In genomic region chr14:100900837-100901390, GRCh38 we compare ENCODE assay signal across 8 cellular contexts. TPM values are rescaled to one million over a fixed set of nuclear protein-coding genes. Genes with fewer than 3 reads are reported as not detected.
DNase-seq lines count a peak whose midpoint lies in the region; ATAC-seq, FAIRE-seq and TF ChIP-seq lines count a peak whose summit lies in the region.

No MANE protein-coding gene starts in this region.

- POLR2A ChIA-PET in H1 (lab: Charles Lee; ENCODE audit: partially characterized antibody), result no interaction called here

- H4K20me1 ChIP-seq in H1 (replicated peaks in 1 of 2; ENCODE audit: control insufficient read depth in 1 of 2, insufficient read depth in 2 of 2, low read length in 2 of 2) (no peaks in the 10 kb centered on the region), osteoblast (ENCODE audit: insufficient read depth, low read length) (peaks cover 4% of the 10 kb centered on the region)

- H2BK120ac ChIP-seq in H1 (replicated peaks; ENCODE audit: low read depth, low read length), result no peak overlapping the region

- peak; percentile 92 for TF ChIP-seq RAD21 in H1 (IDR thresholded peaks at IDR 0.05 in 1 of 2, conservative IDR thresholded peaks at IDR 0.05 in 1 of 2; ENCODE audit: low read depth in 2 of 2, low read length in 2 of 2)

- no peak overlapping the region for H3K14ac ChIP-seq in H1 (ENCODE audit: insufficient read length)

- ATAC-seq in Right ventricle myocardium superior (ENCODE audit: poor library complexity) (no peak), left cardiac atrium (no peak), HG02678 (IDR thresholded peaks at IDR 0.05; ENCODE audit: unreplicated experiment) (no peak), esophagus mucosa (no peak)

- CTCF ChIA-PET in H1 (lab: Charles Lee; ENCODE audit: partially characterized antibody), result interaction anchor here (0.6 to 6.5 kb wide), 41 partner anchors 9 to 767 kb away, joined by 3 to 70 read pairs (median 5); no protein-coding TSS in a partner anchor

- H2AFZ ChIP-seq in H1 (ENCODE audit: low read length) (no peak overlapping the region), osteoblast (ENCODE audit: low read length) (no peak overlapping the region)

- H4K5ac ChIP-seq in H1 (ENCODE audit: insufficient read length, low read depth, low read length), result no peak overlapping the region

- DNase-seq in Right ventricle myocardium superior, result peak; percentile 45
- no peak for DNase-seq in left cardiac atrium
- DNase-seq in NCI-H510A (lab: John Stamatoyannopoulos, UW), result peak; percentile 59
- peak in 1 of 2 experiments; percentile 87 for DNase-seq in H1 (ENCODE audit: low read depth in 1 of 2, low spot score in 2 of 2)
- DNase-seq in osteoblast (ENCODE audit: insufficient read length, low spot score, missing footprints), result peak; percentile 58
- no peak for DNase-seq in amniotic stem cell (lab: John Stamatoyannopoulos, UW)

- H3K56ac ChIP-seq in H1 (replicated peaks; ENCODE audit: insufficient read length, low read depth, low read length), result no peak overlapping the region

- H3K9ac ChIP-seq in H1 (replicated peaks in 1 of 4; ENCODE audit: extremely low read depth in 1 of 4, low read depth in 3 of 4, low read length in 3 of 4), result no peak overlapping the region

- H3K27me3 ChIP-seq in H1 (replicated peaks in 1 of 4; ENCODE audit: control insufficient read depth in 3 of 4, extremely low read depth in 1 of 4, insufficient read depth in 3 of 4, low read length in 3 of 4), result peaks cover 3 to 35% (median 29%) of the 10 kb centered on the region in 4 experiments
- peaks cover 21% of the 10 kb centered on the region for H3K27me3 ChIP-seq in osteoblast (ENCODE audit: insufficient read depth, low read length)

- no peak overlapping the region for H2AK5ac ChIP-seq in H1 (ENCODE audit: low read depth, low read length)

- peak; percentile 79 to 90 (median 85) for TF ChIP-seq CTCF in H1 (IDR thresholded peaks at IDR 0.05; ENCODE audit: control extremely low read depth in 1 of 3, insufficient read depth in 1 of 3, low read depth in 1 of 3, low read length in 3 of 3)
- no peak for TF ChIP-seq CTCF in osteoblast (IDR thresholded peaks at IDR 0.05; ENCODE audit: extremely low read depth, low read depth, low read length)

- TF ChIP-seq POLR2A in H1 (IDR thresholded peaks at IDR 0.05; ENCODE audit: control extremely low read depth in 1 of 2, low read depth in 2 of 2, low read length in 2 of 2), result no peak

- H3K4me1 ChIP-seq in H1 (replicated peaks in 1 of 4; ENCODE audit: control insufficient read depth in 3 of 4, insufficient read depth in 4 of 4, low read length in 3 of 4) (peaks cover 5 to 36% (median 10%) of the 10 kb centered on the region in 4 experiments), osteoblast (ENCODE audit: insufficient read depth, low read length) (no peaks in the 10 kb centered on the region)

- no peak overlapping the region for H3K4ac ChIP-seq in H1 (replicated peaks; ENCODE audit: insufficient read length, low read depth, low read length)

- H3K9me3 ChIP-seq in H1 (ENCODE audit: insufficient read depth in 2 of 2, low read depth in 1 of 2, low read length in 1 of 2) (peaks cover 0 to 8% of the 10 kb centered on the region in 2 experiments; a peak in 1 of 4 replicates), osteoblast (ENCODE audit: low read depth, low read length) (no peaks in the 10 kb centered on the region)

- peak overlapping the region; percentile 25 to 56 (median 41); a peak in 6 of 8 replicates for H3K4me3 ChIP-seq in H1 (ENCODE audit: extremely low read depth in 1 of 4, insufficient read depth in 2 of 4, low read depth in 3 of 4, low read length in 4 of 4)
- H3K4me3 ChIP-seq in osteoblast (ENCODE audit: insufficient read depth, low read length), result no peak overlapping the region

- no peaks in the 10 kb centered on the region for H3K79me2 ChIP-seq in H1 (ENCODE audit: control insufficient read depth in 1 of 2, insufficient read depth in 2 of 2, low read length in 2 of 2)
- peaks cover 20% of the 10 kb centered on the region for H3K79me2 ChIP-seq in osteoblast (ENCODE audit: insufficient read depth, low read length)

- no peak for FAIRE-seq in H1 (lab: Jason Lieb, UNC)

- TF ChIP-seq EP300 in H1 (IDR thresholded peaks at IDR 0.05; ENCODE audit: borderline replicate concordance in 1 of 2, low read depth in 2 of 2, low read length in 2 of 2), result no peak

- 0 out of 2 replicates have a peak overlapping the region, but pooled peaks have one; percentile 39 for H2BK12ac ChIP-seq in H1 (ENCODE audit: low read depth, low read length)

- H3K36me3 ChIP-seq in H1 (ENCODE audit: control insufficient read depth in 2 of 4, insufficient read depth in 4 of 4, low read length in 3 of 4) (no peaks in the 10 kb centered on the region), osteoblast (ENCODE audit: insufficient read depth, low read length) (peaks cover 43% of the 10 kb centered on the region)

- H3K4me2 ChIP-seq in H1 (ENCODE audit: insufficient read depth in 1 of 2, low read depth in 2 of 2, low read length in 2 of 2) (peak overlapping the region; percentile 77 to 83), osteoblast (ENCODE audit: insufficient read depth, low read length) (no peak overlapping the region)

- H3K18ac ChIP-seq in H1 (ENCODE audit: extremely low read depth, low read length), result no peak overlapping the region

- H3K23ac ChIP-seq in H1 (ENCODE audit: insufficient read length), result no peak overlapping the region

- no peak overlapping the region for H2BK15ac ChIP-seq in H1 (ENCODE audit: low read length)

- peaks cover 7% of the 10 kb centered on the region for H3K23me2 ChIP-seq in H1 (ENCODE audit: low read depth, low read length)

- intact Hi-C loops in Right ventricle myocardium superior (cut with DNase I) (no loop called here), left cardiac atrium (cut with DNase I) (no loop called here)

- 37% methylated on average over 15 of the region's 15 CpGs; no CpG with 5 or more reads in 1 of the 2 experiments for WGBS in H1 (ENCODE audit: extremely low coverage in 1 of 2, insufficient coverage in 1 of 2, insufficient read length in 1 of 2, insufficient replicate concordance in 2 of 2, low coverage in 1 of 2, low lambda C conversion rate in 2 of 2, missing lambda C conversion rate in 1 of 2), 2 experiments

- no peak overlapping the region for H2BK5ac ChIP-seq in H1 (ENCODE audit: low read depth, low read length)

- no peak overlapping the region for H4K8ac ChIP-seq in H1 (ENCODE audit: extremely low read depth, insufficient read depth, low read length)

- H2BK20ac ChIP-seq in H1 (ENCODE audit: low read length), result peak overlapping the region; percentile 18; the same call in 1 of the 2 replicates

- H3K27ac ChIP-seq in H1 (ENCODE audit: low read depth, low read length) (no peak overlapping the region), osteoblast (ENCODE audit: low read depth, low read length) (no peak overlapping the region)

- H4K91ac ChIP-seq in H1 (replicated peaks; ENCODE audit: insufficient read length, low read length), result no peak overlapping the region

- H3K79me1 ChIP-seq in H1 (ENCODE audit: low read depth, low read length), result no peaks in the 10 kb centered on the region

TF ChIP-seq in H1, 55 proteins besides CTCF, POLR2A, EP300 and RAD21:
- no peak for TF ChIP-seq JUND (IDR thresholded peaks at IDR 0.05; ENCODE audit: low read length)
- TF ChIP-seq MAFK (IDR thresholded peaks at IDR 0.05; ENCODE audit: low read depth, low read length), result no peak
- no peak for TF ChIP-seq HDAC2 (IDR thresholded peaks at IDR 0.05; ENCODE audit: borderline replicate concordance in 1 of 2, low read depth in 2 of 2, low read length in 2 of 2)
- TF ChIP-seq SP1 (IDR thresholded peaks at IDR 0.05; ENCODE audit: low read depth, low read length), result no peak
- TF ChIP-seq SIN3A (conservative IDR thresholded peaks at IDR 0.05 in 1 of 2, IDR thresholded peaks at IDR 0.05 in 1 of 2; ENCODE audit: low read depth in 1 of 2, low read length in 2 of 2), result peak in 1 of 2 experiments; percentile 30; a peak in 1 of 4 replicates
- no peak for TF ChIP-seq SIX5 (IDR thresholded peaks at IDR 0.05; ENCODE audit: low read depth, low read length)
- no peak for TF ChIP-seq CHD2 (IDR thresholded peaks at IDR 0.05; ENCODE audit: low read length)
- TF ChIP-seq CBX5 (IDR thresholded peaks at IDR 0.05; ENCODE audit: low read depth, low read length), result no peak
- TF ChIP-seq RXRA (IDR thresholded peaks at IDR 0.05; ENCODE audit: insufficient read depth, low read depth, low read length), result no peak
- peak; percentile 75 for TF ChIP-seq MAX (IDR thresholded peaks at IDR 0.05)
- TF ChIP-seq TAF7 (optimal IDR thresholded peaks at IDR 0.05; ENCODE audit: borderline replicate concordance, low read depth, low read length), result no peak
- TF ChIP-seq SRF (IDR thresholded peaks at IDR 0.05; ENCODE audit: low read depth, low read length), result no peak
- no peak for TF ChIP-seq TBP (IDR thresholded peaks at IDR 0.05; ENCODE audit: low read depth, low read length)
- TF ChIP-seq RFX5 (IDR thresholded peaks at IDR 0.05; ENCODE audit: borderline replicate concordance, low read depth, low read length), result no peak

RNA-seq across cellular contexts. Expression of gene RTL1, which starts 2.6 kb away (rescaled TPM):
- not detected for total RNA-seq in Right ventricle myocardium superior
- not detected for total RNA-seq in left cardiac atrium
- not detected in 2 replicates for total RNA-seq in H1 (2021; fragmentation: NEBNext Ultra II Directional; extraction: Animal tissue kit (Norgen Biotek cat#: 25700))
- 0.02 TPM in 1 of 2 replicates, not detected in the other for polyA plus RNA-seq in H1 (2011; rRNA removed)
- not detected for polyA plus RNA-seq in H1 (2011; cell fraction: cytosol; rRNA removed)
- 0.01 TPM for polyA plus RNA-seq in H1 (2011; cell fraction: nucleus; rRNA removed)
- polyA plus RNA-seq in H1 (2012, experiment 1 of 2), result not detected in 4 replicates
- 0.05 TPM for polyA plus RNA-seq in H1 (2012, experiment 2 of 2)
- 0.02 TPM for polyA plus RNA-seq in H1 (2013, experiment 1 of 2)
- polyA plus RNA-seq in H1 (2013, experiment 2 of 2), result not detected
- not detected in 2 replicates for polyA minus RNA-seq in H1 (2011; rRNA and poly(A)+ RNA removed)
- not detected for polyA minus RNA-seq in H1 (2011; cell fraction: cytosol; rRNA and poly(A)+ RNA removed)
- polyA minus RNA-seq in H1 (2011; cell fraction: nucleus; rRNA and poly(A)+ RNA removed), result not detected
- not detected in 2 replicates for total RNA-seq in osteoblast
- not detected for total RNA-seq in esophagus mucosa

Comparison
In these comparisons a context has a peak if more than half of its experiments do, and no peak if none do; other contexts are left out.
1. DNase-seq: peak in Right ventricle myocardium superior (single experiment), NCI-H510A (single experiment) and osteoblast (single experiment); none in left cardiac atrium (single experiment) and amniotic stem cell (single experiment).